In the genomic region with DNA sequence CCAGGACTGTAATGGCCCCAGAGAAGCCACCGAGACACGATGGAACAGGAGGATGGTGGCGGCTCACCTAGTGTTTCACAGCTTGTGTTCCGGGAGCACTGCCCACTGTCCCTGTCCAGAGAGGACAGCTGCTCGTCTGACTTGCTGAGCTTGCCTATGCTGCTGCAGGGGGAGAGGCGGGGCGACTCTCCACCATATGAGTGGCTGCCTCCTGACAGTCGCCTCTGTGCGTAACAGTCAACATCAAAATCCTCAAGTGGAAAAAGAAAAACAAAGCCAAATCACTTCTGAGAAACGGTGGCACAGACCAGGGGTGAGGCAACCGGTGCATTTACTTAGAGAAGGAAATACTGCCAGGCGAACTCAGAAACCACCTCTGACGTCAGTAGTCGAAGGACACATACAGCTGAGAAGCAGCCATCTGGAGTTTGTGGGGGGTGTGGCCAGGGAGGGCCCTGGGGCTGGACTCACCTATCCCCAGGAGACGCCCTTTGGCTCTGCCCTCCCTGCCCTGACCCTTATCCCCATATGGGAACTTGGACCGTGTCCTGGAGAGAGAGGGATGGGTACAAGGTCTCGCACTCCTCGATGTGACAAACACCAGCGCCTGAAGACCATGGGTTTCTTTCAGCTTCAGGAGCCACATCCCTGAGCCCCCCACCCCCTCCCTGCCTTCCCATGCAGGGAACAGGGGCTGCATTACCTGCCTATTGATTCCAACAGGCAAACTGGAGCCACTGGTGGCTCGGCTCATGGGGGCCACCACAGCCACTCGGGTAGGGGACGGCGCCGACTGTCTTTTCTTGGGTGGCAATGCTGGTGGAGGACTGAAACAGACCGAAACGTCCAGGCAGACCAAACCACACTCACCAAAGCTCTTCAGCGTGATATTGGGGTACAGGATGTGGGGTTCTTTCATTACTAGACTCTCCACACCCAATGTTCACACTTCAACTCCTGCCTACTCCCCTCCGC, we compare ENCODE assay signal across 8 cellular contexts.
A peak's percentile ranks its signal among the peaks of the same experiment; 100 is the strongest.
DNase-seq lines count a peak whose midpoint lies in the region; ATAC-seq and TF ChIP-seq lines count a peak whose summit lies in the region.

No MANE protein-coding gene starts in this region.

- H3K4ac ChIP-seq in mesenchymal stem cell (ENCODE audit: low read depth in 1 of 2, low read length in 2 of 2), result no peak overlapping the region

- H3K36me3 Mint-ChIP-seq in activated naive CD8-positive, alpha-beta T cell treated with anti-CD3 and anti-CD28 coated beads, Interleukin-2, amount 10 ng/mL, durations not matched to agents 7 days and 5 days, result peaks cover 19% of the 10 kb centered on the region

- no peaks in the 10 kb centered on the region for H3K9me3 Mint-ChIP-seq in activated naive CD8-positive, alpha-beta T cell treated with anti-CD3 and anti-CD28 coated beads, Interleukin-2, amount 10 ng/mL, durations not matched to agents 7 days and 5 days

- no peak for TF ChIP-seq POLR2A in testis (IDR thresholded peaks at IDR 0.05)

- H3K36me3 ChIP-seq in mesenchymal stem cell (ENCODE audit: control insufficient read depth in 1 of 2, insufficient read depth in 2 of 2, low read depth in 1 of 2, low read length in 2 of 2) (peaks cover 29 to 37% of the 10 kb centered on the region in 2 experiments), testis (ENCODE audit: low read depth, missing control alignments) (no peaks in the 10 kb centered on the region), tibial artery (peaks cover 27 to 69% (median 64%) of the 10 kb centered on the region in 3 donors)

- no peak overlapping the region for H3K23ac ChIP-seq in mesenchymal stem cell (ENCODE audit: low read length in 2 of 2)

- no peak overlapping the region for H2AFZ ChIP-seq in mesenchymal stem cell (ENCODE audit: low read depth, low read length)

- WGBS in mesenchymal stem cell, result 90% methylated on average over 25 of the region's 28 CpGs
- 89 to 91% methylated on average over 25 to 28 of the region's 28 CpGs for WGBS in testis, 2 donors

- no peak overlapping the region for H3K4me2 ChIP-seq in mesenchymal stem cell (ENCODE audit: low read length, poor library complexity, severe bottlenecking)

- H3K4me1 ChIP-seq in mesenchymal stem cell (ENCODE audit: control insufficient read depth, insufficient read depth, low read depth, low read length) (peaks cover 35% of the 10 kb centered on the region), testis (no peaks in the 10 kb centered on the region), tibial artery (peaks cover 0 to 11% (median 4%) of the 10 kb centered on the region in 4 donors)

- H3K18ac ChIP-seq in mesenchymal stem cell (ENCODE audit: low read depth in 1 of 2, low read length in 2 of 2), result no peak overlapping the region

- H3K27ac Mint-ChIP-seq in activated naive CD8-positive, alpha-beta T cell treated with anti-CD3 and anti-CD28 coated beads, Interleukin-2, amount 10 ng/mL, durations not matched to agents 7 days and 5 days, result peak overlapping the region; percentile 62

- H3K4me3 ChIP-seq in mesenchymal stem cell (ENCODE audit: insufficient read depth in 1 of 2, low read depth in 1 of 2, low read length in 2 of 2) (no peak overlapping the region), testis (no peak overlapping the region), tibial artery (no peak overlapping the region)

- H3K27me3 ChIP-seq in mesenchymal stem cell (ENCODE audit: control insufficient read depth in 1 of 2, insufficient read depth in 1 of 2, low read length in 2 of 2), result no peaks in the 10 kb centered on the region
- no peaks in the 10 kb centered on the region for H3K27me3 ChIP-seq in testis
- H3K27me3 ChIP-seq in tibial artery, result no peaks in the 10 kb centered on the region

- H3K27ac ChIP-seq in mesenchymal stem cell (ENCODE audit: low read length, poor library complexity, severe bottlenecking) (peak overlapping the region; percentile 53), testis (no peak overlapping the region), tibial artery (no peak overlapping the region)

- H2AK5ac ChIP-seq in mesenchymal stem cell (ENCODE audit: low read length, severe bottlenecking), result peak overlapping the region; percentile 12

- intact Hi-C loops in testis (cut with DNase I; ENCODE audit: low total_unique reads) (no loop called here), tibial artery (cut with DNase I; ENCODE audit: low total_unique reads) (no loop called here)

- no peaks in the 10 kb centered on the region for H3K9me3 ChIP-seq in mesenchymal stem cell (ENCODE audit: control insufficient read depth, low read length)
- no peaks in the 10 kb centered on the region for H3K9me3 ChIP-seq in testis
- no peaks in the 10 kb centered on the region for H3K9me3 ChIP-seq in tibial artery

- ATAC-seq in GM18520 (IDR thresholded peaks at IDR 0.05; ENCODE audit: unreplicated experiment), result peak; percentile 42
- ATAC-seq in activated naive CD8-positive, alpha-beta T cell treated with anti-CD3 and anti-CD28 coated beads, Interleukin-2, amount 10 ng/mL, durations not matched to agents 7 days and 5 days (ENCODE audit: low read depth), result peak; percentile 76

- no peak overlapping the region for H2BK5ac ChIP-seq in mesenchymal stem cell (ENCODE audit: low read depth, low read length, poor library complexity, severe bottlenecking)

- no peak overlapping the region for H3K9ac ChIP-seq in mesenchymal stem cell (ENCODE audit: low read length)

- no peak overlapping the region for H2BK15ac ChIP-seq in mesenchymal stem cell (ENCODE audit: low read depth, poor library complexity, severe bottlenecking)

- DNase-seq in NCI-H510A (lab: John Stamatoyannopoulos, UW) (peak; percentile 97), mesenchymal stem cell (peak; percentile 58), testis (peak; percentile 59), iPS-NIHi7 (ENCODE audit: extremely low spot score) (no peak), tibial artery (no peak), NCI-H2227 treated with DMSO at 0.1 percent for 48 hours (lab: John Stamatoyannopoulos, UW) (no peak)
- no peak for DNase-seq in activated naive CD8-positive, alpha-beta T cell treated with anti-CD3 and anti-CD28 coated beads, Interleukin-2, amount 10 ng/mL, durations not matched to agents 7 days and 5 days

- POLR2A ChIA-PET in activated naive CD8-positive, alpha-beta T cell treated with anti-CD3 and anti-CD28 coated beads, Interleukin-2, amount 10 ng/mL, durations not matched to agents 7 days and 5 days (lab: Charles Lee), result no interaction called here

- no peak overlapping the region for H4K8ac ChIP-seq in mesenchymal stem cell (ENCODE audit: low read length)

- no peak overlapping the region for H2BK120ac ChIP-seq in mesenchymal stem cell (ENCODE audit: low read depth, low read length)

- no peaks in the 10 kb centered on the region for H3K27me3 Mint-ChIP-seq in activated naive CD8-positive, alpha-beta T cell treated with anti-CD3 and anti-CD28 coated beads, Interleukin-2, amount 10 ng/mL, durations not matched to agents 7 days and 5 days

- H3K4me1 Mint-ChIP-seq in activated naive CD8-positive, alpha-beta T cell treated with anti-CD3 and anti-CD28 coated beads, Interleukin-2, amount 10 ng/mL, durations not matched to agents 7 days and 5 days, result peaks cover 25% of the 10 kb centered on the region

- H3K79me1 ChIP-seq in mesenchymal stem cell (replicated peaks; ENCODE audit: low read length, poor library complexity, severe bottlenecking), result peaks cover 15% of the 10 kb centered on the region

- no peak overlapping the region for H2BK12ac ChIP-seq in mesenchymal stem cell (ENCODE audit: low read length in 2 of 2)

- no peak overlapping the region for H3K14ac ChIP-seq in mesenchymal stem cell (ENCODE audit: low read length in 2 of 2)

- H3K4me3 Mint-ChIP-seq in activated naive CD8-positive, alpha-beta T cell treated with anti-CD3 and anti-CD28 coated beads, Interleukin-2, amount 10 ng/mL, durations not matched to agents 7 days and 5 days, result no peak overlapping the region

- H4K91ac ChIP-seq in mesenchymal stem cell (ENCODE audit: low read length), result no peak overlapping the region

- no peak for TF ChIP-seq CTCF in testis (IDR thresholded peaks at IDR 0.05)
- TF ChIP-seq CTCF in tibial artery (IDR thresholded peaks at IDR 0.05), result no peak

Comparison
In these comparisons a context has a peak if more than half of its experiments do, and no peak if none do; other contexts are left out.
1. DNase-seq: peak in NCI-H510A (single experiment), mesenchymal stem cell (single experiment) and testis (single experiment); none in activated naive CD8-positive, alpha-beta T cell treated with anti-CD3 and anti-CD28 coated beads, Interleukin-2, amount 10 ng/mL, durations not matched to agents 7 days and 5 days (single experiment), iPS-NIHi7 (single experiment), tibial artery (0 of 2) and NCI-H2227 treated with DMSO at 0.1 percent for 48 hours (single experiment).